In genomic region chr15:76346666-76347506, GRCh38 we compare ENCODE assay signal across 8 cellular contexts. TPM values are rescaled to one million over a fixed set of nuclear protein-coding genes. Genes with fewer than 3 reads are reported as not detected.
DNase-seq lines count a peak whose midpoint lies in the region; ATAC-seq, FAIRE-seq and TF ChIP-seq lines count a peak whose summit lies in the region.

No MANE protein-coding gene starts in this region.

- intact Hi-C loops in Calu3 (cut with micrococcal nuclease; ENCODE audit: unreplicated experiment), result no loop called here

- H3K9me3 ChIP-seq in fibroblast of lung (ENCODE audit: control insufficient read depth, insufficient read depth, low read depth, low read length) (no peaks in the 10 kb centered on the region), neutrophil (peaks cover 8% of the 10 kb centered on the region)

- TF ChIP-seq CTCF in Calu3 (IDR thresholded peaks at IDR 0.05; ENCODE audit: unreplicated experiment) (no peak), fibroblast of lung (conservative IDR thresholded peaks at IDR 0.05 in 1 of 2, IDR thresholded peaks at IDR 0.05 in 1 of 2; ENCODE audit: low read depth in 1 of 2, low read length in 2 of 2) (no peak), neutrophil (IDR thresholded peaks at IDR 0.05) (no peak)

- peak overlapping the region in 3 of 4 experiments; percentile 26 to 48 (median 39) for H3K4me3 ChIP-seq in fibroblast of lung (replicated peaks in 1 of 4; ENCODE audit: control extremely low read depth in 1 of 4, insufficient read depth in 1 of 4, low read depth in 3 of 4, low read length in 4 of 4)
- peak overlapping the region; percentile 60 to 64 for H3K4me3 ChIP-seq in neutrophil (ENCODE audit: low read depth in 1 of 2, low read length in 1 of 2)

- FAIRE-seq in GM12892 (lab: Jason Lieb, UNC), result no peak

- no TSS peak for BruUV-seq in Calu3 (replicated peaks; lab: Mats Ljungman, UMichigan)

- TF ChIP-seq POLR2A in GM12892 (IDR thresholded peaks at IDR 0.05; ENCODE audit: low read depth, low read length), result no peak

- H4K20me1 ChIP-seq in fibroblast of lung (ENCODE audit: control insufficient read depth, extremely low read depth, insufficient read depth, low read length), result no peaks in the 10 kb centered on the region

- H3K4me1 ChIP-seq in fibroblast of lung (ENCODE audit: control insufficient read depth, extremely low read depth, insufficient read depth, low read length) (no peaks in the 10 kb centered on the region), neutrophil (ENCODE audit: control insufficient read depth in 1 of 2, insufficient read depth in 1 of 2, low read depth in 1 of 2, low read length in 1 of 2) (peaks cover 36 to 41% of the 10 kb centered on the region in 2 experiments)

- H3K36me3 ChIP-seq in fibroblast of lung (ENCODE audit: control insufficient read depth, insufficient read depth, low read length) (no peaks in the 10 kb centered on the region), neutrophil (peaks cover 2% of the 10 kb centered on the region)

- no peak overlapping the region for H2AFZ ChIP-seq in fibroblast of lung (ENCODE audit: low read length)

- no peaks in the 10 kb centered on the region for H3K79me2 ChIP-seq in fibroblast of lung (ENCODE audit: control insufficient read depth, insufficient read depth, low read length)

- no peak overlapping the region for H3K27ac Mint-ChIP-seq in Calu3 (ENCODE audit: unreplicated experiment)

- no peak overlapping the region for H3K9ac ChIP-seq in fibroblast of lung (ENCODE audit: insufficient read depth, low read length)

- peaks cover 45% of the 10 kb centered on the region for H3K27me3 ChIP-seq in fibroblast of lung (ENCODE audit: control insufficient read depth, insufficient read depth, low read length)
- H3K27me3 ChIP-seq in neutrophil, result peaks cover 84% of the 10 kb centered on the region

- ATAC-seq in HG03280 (IDR thresholded peaks at IDR 0.05; ENCODE audit: unreplicated experiment), result no peak

- no peaks in the 10 kb centered on the region for H3K9me3 Mint-ChIP-seq in Calu3 (ENCODE audit: low read depth, unreplicated experiment)

- H3K4me3 Mint-ChIP-seq in Calu3 (ENCODE audit: low read depth, unreplicated experiment), result peak overlapping the region; percentile 67

- TF ChIP-seq EP300 in Ishikawa (IDR thresholded peaks at IDR 0.05; ENCODE audit: borderline replicate concordance), result no peak

- peak overlapping the region; percentile 23 for H3K4me2 ChIP-seq in fibroblast of lung (ENCODE audit: extremely low read depth, insufficient read depth, low read length)

- H3K27ac ChIP-seq in fibroblast of lung (ENCODE audit: insufficient read depth, low read length) (no peak overlapping the region), neutrophil (no peak overlapping the region)

- CTCF ChIA-PET in Calu3 (lab: Charles Lee), result interaction anchor here (1.0 to 1.8 kb wide), 2 partner anchors 10 to 11 kb away, joined by 3 to 10 read pairs; partner anchors contain the start of gene ISL2

- TF ChIP-seq RAD21 in Ishikawa (IDR thresholded peaks at IDR 0.05; ENCODE audit: low read depth), result no peak

- no peak for DNase-seq in Calu3
- peak; percentile 35 to 36 for DNase-seq in fibroblast of lung (ENCODE audit: low read depth in 2 of 2)
- DNase-seq in NCI-H2107 treated with DMSO at 0.1 percent for 48 hours (lab: John Stamatoyannopoulos, UW; ENCODE audit: unreplicated experiment), result no peak
- no peak for DNase-seq in activated CD4-positive, CD25-positive, alpha-beta regulatory T cell treated with anti-CD3 and anti-CD28 coated beads, Interleukin-2, amount 50 U/mL, for 72 hours
- no peak for DNase-seq in GM12892 (ENCODE audit: insufficient read length)

- H3K36me3 Mint-ChIP-seq in Calu3 (ENCODE audit: insufficient read depth, unreplicated experiment), result peaks cover 17% of the 10 kb centered on the region

- H3K27me3 Mint-ChIP-seq in Calu3 (ENCODE audit: unreplicated experiment), result peaks cover 15% of the 10 kb centered on the region

- H3K4me1 Mint-ChIP-seq in Calu3 (ENCODE audit: low read depth, unreplicated experiment), result peaks cover 15% of the 10 kb centered on the region

TF ChIP-seq in Ishikawa, 13 proteins besides CTCF, POLR2A, EP300 and RAD21:
- TF ChIP-seq NFIC (IDR thresholded peaks at IDR 0.05) (0 out of 2 replicates have a peak, but pooled peaks have one; percentile 11), MAX (IDR thresholded peaks at IDR 0.05) (no peak)

RNA-seq across cellular contexts. Expression of gene ISL2, which starts 10.3 kb away (rescaled TPM):
- total RNA-seq in Calu3 (2022) (5.3 and 7.6 TPM in 2 replicates), fibroblast of lung (0.17 and 0.26 TPM in 2 replicates)
- 0.02 and 0.03 TPM in 2 replicates for polyA plus RNA-seq in fibroblast of lung
- 0.12 TPM in 1 of 2 replicates, not detected in the other for polyA plus RNA-seq in fibroblast of lung (2012)
- polyA minus RNA-seq in fibroblast of lung (ENCODE audit: low replicate concordance), result not detected in 2 replicates
- polyA plus RNA-seq in GM12892 (2012; ENCODE audit: missing spikeins), result 0.42 TPM

RNA-seq across cellular contexts. Expression of gene ETFA, which starts 35.6 kb away (rescaled TPM):
- total RNA-seq in Calu3 (2022) (230 and 252 TPM in 2 replicates), fibroblast of lung (106 and 129 TPM in 2 replicates)
- polyA plus RNA-seq in fibroblast of lung, result 139 and 161 TPM in 2 replicates
- 125 and 126 TPM in 2 replicates for polyA plus RNA-seq in fibroblast of lung (2012)
- 18.1 and 21.2 TPM in 2 replicates for polyA minus RNA-seq in fibroblast of lung (ENCODE audit: low replicate concordance)
- 284 TPM for polyA plus RNA-seq in GM12892 (2012; ENCODE audit: missing spikeins)

Comparison
In these comparisons a context has a peak if more than half of its experiments do, and no peak if none do; other contexts are left out.
1. DNase-seq: peak in fibroblast of lung (2 of 2); none in Calu3 (single experiment), NCI-H2107 treated with DMSO at 0.1 percent for 48 hours (single experiment), activated CD4-positive, CD25-positive, alpha-beta regulatory T cell treated with anti-CD3 and anti-CD28 coated beads, Interleukin-2, amount 50 U/mL, for 72 hours (single experiment) and GM12892 (single experiment).